9 cellular contexts compared by ENCODE assay signal in genomic region chr6:111096246-111096645, GRCh38. TPM values are rescaled to one million over a fixed set of nuclear protein-coding genes. Genes with fewer than 3 reads are reported as not detected.
DNase-seq lines count a peak whose midpoint lies in the region; ATAC-seq, FAIRE-seq and TF ChIP-seq lines count a peak whose summit lies in the region.
"Had no signal": no experiment of that assay in that cellular context is flagged by ENCODE, and none has a peak within 500 bp of the region (broad histone marks: within the 10 kb centered on the region; RNA-seq: fewer than 3 reads in every experiment).

No MANE protein-coding gene starts in this region.

- no peaks in the 10 kb centered on the region for H3K9me3 Mint-ChIP-seq in activated T-helper 17 cell treated with anti-CD3 and anti-CD28 coated beads, Interleukin-2, amount 50 U/mL, for 72 hours

- CTCF ChIA-PET in GM10248 (lab: Yijun Ruan, JAX): interaction anchor here (1.0 kb wide), 2 partner anchors 10 to 12 kb away, joined by 4 read pairs; no protein-coding TSS in a partner anchor

- POLR2A ChIA-PET in GM10248 (lab: Yijun Ruan, JAX): no interaction called here

- H3K4me1 Mint-ChIP-seq in activated T-helper 17 cell treated with anti-CD3 and anti-CD28 coated beads, Interleukin-2, amount 50 U/mL, for 72 hours: peaks cover 6% of the 10 kb centered on the region

- peak overlapping the region in 2 of 4 donors; percentile 64 to 68 for H3K27ac ChIP-seq in pancreas
- H3K27ac ChIP-seq in heart right ventricle: no peak overlapping the region
- H3K27ac ChIP-seq: coronary artery had no signal

- 6 to 12% methylated on average over 3 of the region's 3 CpGs for WGBS in pancreas, 2 donors
- WGBS in heart right ventricle, 2 donors: 40 to 43% methylated on average over 3 of the region's 3 CpGs

- no peaks in the 10 kb centered on the region for H3K36me3 ChIP-seq in pancreas
- no peaks in the 10 kb centered on the region for H3K36me3 ChIP-seq in heart right ventricle

- intact Hi-C loops in pancreas (cut with DNase I) (no loop called here), heart right ventricle (cut with DNase I) (no loop called here)

- H3K27me3 ChIP-seq in pancreas (no peaks in the 10 kb centered on the region), heart right ventricle (peaks cover 0 to 6% (median 0%) of the 10 kb centered on the region in 7 donors)

- H3K27ac Mint-ChIP-seq in activated T-helper 17 cell treated with anti-CD3 and anti-CD28 coated beads, Interleukin-2, amount 50 U/mL, for 72 hours: peak overlapping the region; percentile 50

- FAIRE-seq in pancreas (lab: Jason Lieb, UNC): no peak

- TF ChIP-seq CTCF in GM10248 (IDR thresholded peaks at IDR 0.05; ENCODE audit: control extremely low read depth, extremely low read depth, low read depth, missing control alignments) (no peak), pancreas (IDR thresholded peaks at IDR 0.05) (no peak), heart right ventricle (IDR thresholded peaks at IDR 0.05) (no peak)

- DNase-seq in GM10248 (ENCODE audit: extremely low spot score) (peak; percentile 14), NCI-H2171 (lab: John Stamatoyannopoulos, UW) (peak; percentile 7), pancreas (peak; percentile 82 to 93 (median 90)), heart right ventricle (no peak), NCI-H2227 (lab: John Stamatoyannopoulos, UW; ENCODE audit: unreplicated experiment) (no peak)

- H3K4me1 ChIP-seq in pancreas (peaks cover 7 to 32% (median 21%) of the 10 kb centered on the region in 3 donors), heart right ventricle (no peaks in the 10 kb centered on the region)

- no peaks in the 10 kb centered on the region for H3K36me3 Mint-ChIP-seq in activated T-helper 17 cell treated with anti-CD3 and anti-CD28 coated beads, Interleukin-2, amount 50 U/mL, for 72 hours (ENCODE audit: low read depth)

- H3K4me3 Mint-ChIP-seq in activated T-helper 17 cell treated with anti-CD3 and anti-CD28 coated beads, Interleukin-2, amount 50 U/mL, for 72 hours: no peak overlapping the region

- no peak overlapping the region for H3K4me3 ChIP-seq in pancreas
- no peak overlapping the region for H3K4me3 ChIP-seq in heart right ventricle
- H3K4me3 ChIP-seq: coronary artery had no signal

- peak; percentile 62 for ATAC-seq in activated T-helper 17 cell treated with anti-CD3 and anti-CD28 coated beads, Interleukin-2, amount 50 U/mL, for 72 hours (replicated peaks)
- ATAC-seq in pancreas (peak; percentile 86 to 95 (median 92)), HG03521 (IDR thresholded peaks at IDR 0.05; ENCODE audit: unreplicated experiment) (no peak), GM18517 (IDR thresholded peaks at IDR 0.05; ENCODE audit: unreplicated experiment) (no peak), heart right ventricle (no peak)

- H3K27me3 Mint-ChIP-seq in activated T-helper 17 cell treated with anti-CD3 and anti-CD28 coated beads, Interleukin-2, amount 50 U/mL, for 72 hours: no peaks in the 10 kb centered on the region

- H3K9me3 ChIP-seq in pancreas (no peaks in the 10 kb centered on the region), heart right ventricle (no peaks in the 10 kb centered on the region)

RNA-seq across cellular contexts. Expression of gene SLC16A10, which starts 8.9 kb away (rescaled TPM):
- 1 to 10 TPM; 2.1 to 3.8 TPM for total RNA-seq in activated T-helper 17 cell treated with anti-CD3 and anti-CD28 coated beads, Interleukin-2, amount 50 U/mL, for 72 hours
- total RNA-seq in pancreas: 10 to 100 TPM; 24.1 to 48.8 (median 34.9) TPM
- polyA plus RNA-seq in pancreas: 1 to 10 TPM; 5.1 to 5.5 TPM
- total RNA-seq in heart right ventricle: 1 to 10 TPM; 3.1 to 8.1 (median 7.2) TPM
- 1 to 10 TPM; 1.4 to 2.5 TPM for polyA plus RNA-seq in heart right ventricle

Comparison
In these comparisons a context has a peak if more than half of its experiments do, and no peak if none do; other contexts are left out.
1. DNase-seq: peak in GM10248 (single experiment), NCI-H2171 (single experiment) and pancreas (6 of 6); none in heart right ventricle (0 of 2) and NCI-H2227 (single experiment).
2. ATAC-seq: peak in activated T-helper 17 cell treated with anti-CD3 and anti-CD28 coated beads, Interleukin-2, amount 50 U/mL, for 72 hours (single experiment) and pancreas (4 of 4); none in HG03521 (single experiment), GM18517 (single experiment) and heart right ventricle (0 of 8).